19 cellular contexts compared by ENCODE assay signal in genomic region chr11:64070301-64070656, GRCh38. TPM values are rescaled to one million over a fixed set of nuclear protein-coding genes. Genes with fewer than 3 reads are reported as not detected.
"Had no signal": no experiment of that assay in that cellular context is flagged by ENCODE, and none has a peak within 500 bp of the region (broad histone marks: within the 10 kb centered on the region; RNA-seq: fewer than 3 reads in every experiment).

No MANE protein-coding gene starts in this region.

- H3K27ac Mint-ChIP-seq: activated CD4-positive, alpha-beta memory T cell treated with anti-CD3 and anti-CD28 coated beads, Interleukin-2, amount 10 ng/mL, durations not matched to agents 7 days and 5 days; activated CD4-positive, alpha-beta T cell treated with anti-CD3 and anti-CD28 coated beads for 36 hours; activated naive CD8-positive, alpha-beta T cell; stimulated activated naive CD8-positive, alpha-beta T cell treated with anti-CD3 and anti-CD28 coated beads, Interleukin-15, Interleukin-2, amounts not matched to agents 100 ng/mL and 50 ng/mL, for 24 hours had no signal

- H3K36me3 ChIP-seq: colonic mucosa, esophagus squamous epithelium, suprapubic skin had no signal

- DNase-seq: activated CD4-positive, alpha-beta memory T cell treated with anti-CD3 and anti-CD28 coated beads, Interleukin-2, amount 10 ng/mL, durations not matched to agents 7 days and 5 days; activated CD4-positive, alpha-beta T cell treated with anti-CD3 and anti-CD28 coated beads for 36 hours; activated effector memory CD4-positive, alpha-beta T cell treated with anti-CD3 and anti-CD28 coated beads, Interleukin-2, amount 50 U/mL, for 16 hours; activated T-cell treated with anti-CD3 and anti-CD28 coated beads, Interleukin-2, amount 50 U/mL, for 48 hours; amniotic stem cell; caudate nucleus; colonic mucosa; esophagus squamous epithelium; hypothalamus; mesenchymal stem cell; T-helper 1 cell; T1000; trophoblast cell had no signal

- H3K4me3 ChIP-seq: colonic mucosa, esophagus squamous epithelium, suprapubic skin had no signal

- H3K36me3 Mint-ChIP-seq: activated naive CD8-positive, alpha-beta T cell had no signal

- H3K4me1 ChIP-seq: colonic mucosa had no signal

- H3K9me3 Mint-ChIP-seq: activated CD4-positive, alpha-beta memory T cell treated with anti-CD3 and anti-CD28 coated beads, Interleukin-2, amount 10 ng/mL, durations not matched to agents 7 days and 5 days; stimulated activated naive CD8-positive, alpha-beta T cell treated with anti-CD3 and anti-CD28 coated beads, Interleukin-15, Interleukin-2, amounts not matched to agents 100 ng/mL and 50 ng/mL, for 24 hours had no signal

- ATAC-seq: activated CD4-positive, alpha-beta T cell treated with anti-CD3 and anti-CD28 coated beads for 36 hours; sciatic nerve had no signal

- H3K9me3 ChIP-seq: colonic mucosa, esophagus squamous epithelium, suprapubic skin had no signal

- H3K27me3 ChIP-seq: colonic mucosa, esophagus squamous epithelium, suprapubic skin had no signal

- H3K4me3 Mint-ChIP-seq: activated CD4-positive, alpha-beta memory T cell treated with anti-CD3 and anti-CD28 coated beads, Interleukin-2, amount 10 ng/mL, durations not matched to agents 7 days and 5 days; activated CD4-positive, alpha-beta T cell treated with anti-CD3 and anti-CD28 coated beads for 36 hours; activated naive CD8-positive, alpha-beta T cell; stimulated activated naive CD8-positive, alpha-beta T cell treated with anti-CD3 and anti-CD28 coated beads, Interleukin-15, Interleukin-2, amounts not matched to agents 100 ng/mL and 50 ng/mL, for 24 hours had no signal

- H3K27ac ChIP-seq: colonic mucosa, esophagus squamous epithelium, suprapubic skin had no signal

- H3K27me3 Mint-ChIP-seq: activated CD4-positive, alpha-beta memory T cell treated with anti-CD3 and anti-CD28 coated beads, Interleukin-2, amount 10 ng/mL, durations not matched to agents 7 days and 5 days; activated CD4-positive, alpha-beta T cell treated with anti-CD3 and anti-CD28 coated beads for 36 hours; activated naive CD8-positive, alpha-beta T cell; stimulated activated naive CD8-positive, alpha-beta T cell treated with anti-CD3 and anti-CD28 coated beads, Interleukin-15, Interleukin-2, amounts not matched to agents 100 ng/mL and 50 ng/mL, for 24 hours had no signal

RNA-seq across cellular contexts. Expression of gene FLRT1, which starts 34.5 kb away (rescaled TPM):
- total RNA-seq: glomerular endothelial cell, pulmonary artery endothelial cell, suprapubic skin had no signal
